In genomic region chr2:191894681-191895147, GRCh38 we compare ENCODE assay signal across 11 cellular contexts. TPM values are rescaled to one million over a fixed set of nuclear protein-coding genes. Genes with fewer than 3 reads are reported as not detected.
DNase-seq lines count a peak whose midpoint lies in the region; ATAC-seq and TF ChIP-seq lines count a peak whose summit lies in the region.
"Had no signal": no experiment of that assay in that cellular context is flagged by ENCODE, and none has a peak within 500 bp of the region (broad histone marks: within the 10 kb centered on the region; RNA-seq: fewer than 3 reads in every experiment).

No MANE protein-coding gene starts in this region.

- no peaks in the 10 kb centered on the region for H3K27me3 ChIP-seq in lung (ENCODE audit: control insufficient read depth, insufficient read depth)
- peaks cover 3% of the 10 kb centered on the region for H3K27me3 ChIP-seq in effector memory CD4-positive, alpha-beta T cell (replicated peaks; ENCODE audit: control insufficient read depth, insufficient read depth, low read length, poor library complexity, severe bottlenecking)

- H3K9me3 ChIP-seq in lung (ENCODE audit: control insufficient read depth in 2 of 2, insufficient read depth in 1 of 2, low read length in 1 of 2): no peaks in the 10 kb centered on the region
- no peaks in the 10 kb centered on the region for H3K9me3 ChIP-seq in effector memory CD4-positive, alpha-beta T cell (ENCODE audit: control insufficient read depth, low read length)

- WGBS in lung, 2 donors: 53 to 62% methylated on average over 3 of the region's 3 CpGs

- no peak overlapping the region for H3K27ac ChIP-seq in lung (ENCODE audit: low read depth in 1 of 2, low read length in 1 of 2)
- H3K27ac ChIP-seq in effector memory CD4-positive, alpha-beta T cell (ENCODE audit: insufficient read depth, low read length, poor library complexity, severe bottlenecking): no peak overlapping the region

- peak; percentile 79 for DNase-seq in EL
- peak; percentile 78 for DNase-seq in astrocyte of the spinal cord (ENCODE audit: low read depth, low spot score)
- DNase-seq in lung (ENCODE audit: low spot score): no peak
- no peak for DNase-seq in NCI-H1694 treated with DMSO at 0.1 percent for 48 hours (lab: John Stamatoyannopoulos, UW)
- no peak for DNase-seq in effector memory CD4-positive, alpha-beta T cell
- no peak for DNase-seq in effector CD8-positive, alpha-beta T cell (lab: John Stamatoyannopoulos, UW)
- DNase-seq: activated naive CD4-positive, alpha-beta T cell; OCI-M1; small intestine had no signal

- H3K4me3 ChIP-seq in astrocyte of the spinal cord (ENCODE audit: low read depth, low read length) (no peak overlapping the region), lung (no peak overlapping the region)
- H3K4me3 ChIP-seq in effector memory CD4-positive, alpha-beta T cell (ENCODE audit: insufficient read depth, low read depth, low read length, poor library complexity, severe bottlenecking): no peak overlapping the region

- ATAC-seq in HG03354 (IDR thresholded peaks at IDR 0.05; ENCODE audit: poor library complexity, severe bottlenecking, unreplicated experiment) (peak; percentile 67), lung (ENCODE audit: insufficient read depth, low FRiP score) (peak; percentile 61), HG02973 (IDR thresholded peaks at IDR 0.05; ENCODE audit: unreplicated experiment) (no peak)

- no peaks in the 10 kb centered on the region for H3K4me1 ChIP-seq in lung (ENCODE audit: control insufficient read depth in 2 of 2, insufficient read depth in 2 of 2, low read length in 2 of 2)
- no peaks in the 10 kb centered on the region for H3K4me1 ChIP-seq in effector memory CD4-positive, alpha-beta T cell (ENCODE audit: control insufficient read depth, insufficient read depth, low read length, poor library complexity, severe bottlenecking)

- in situ Hi-C loops in astrocyte of the spinal cord (cut with HindIII; ENCODE audit: low sequenced_read_pairs): no loop called here

- TF ChIP-seq CTCF in astrocyte of the spinal cord (IDR thresholded peaks at IDR 0.05; ENCODE audit: low read depth, low read length): no peak
- TF ChIP-seq CTCF in lung (IDR thresholded peaks at IDR 0.05; ENCODE audit: control extremely low read depth, extremely low read depth): no peak

- H3K36me3 ChIP-seq in lung (ENCODE audit: control insufficient read depth in 2 of 2, insufficient read depth in 2 of 2, low read length in 2 of 2): no peaks in the 10 kb centered on the region
- no peaks in the 10 kb centered on the region for H3K36me3 ChIP-seq in effector memory CD4-positive, alpha-beta T cell (ENCODE audit: control insufficient read depth, insufficient read depth, low read length)

RNA-seq across cellular contexts. Expression of gene CAVIN2, which starts 47.8 kb away (rescaled TPM):
- 100 to 1,000 TPM; 141 to 160 TPM for total RNA-seq in lung
- 10 to 100 TPM; 55.1 to 67.5 TPM for polyA plus RNA-seq in lung

Comparison
In these comparisons a context has a peak if more than half of its experiments do, and no peak if none do; other contexts are left out.
1. DNase-seq: peak in EL (single experiment) and astrocyte of the spinal cord (single experiment); none in lung (single experiment), NCI-H1694 treated with DMSO at 0.1 percent for 48 hours (single experiment), effector memory CD4-positive, alpha-beta T cell (0 of 3) and effector CD8-positive, alpha-beta T cell (single experiment).